1 cellular context compared by ENCODE assay signal in the genomic region with DNA sequence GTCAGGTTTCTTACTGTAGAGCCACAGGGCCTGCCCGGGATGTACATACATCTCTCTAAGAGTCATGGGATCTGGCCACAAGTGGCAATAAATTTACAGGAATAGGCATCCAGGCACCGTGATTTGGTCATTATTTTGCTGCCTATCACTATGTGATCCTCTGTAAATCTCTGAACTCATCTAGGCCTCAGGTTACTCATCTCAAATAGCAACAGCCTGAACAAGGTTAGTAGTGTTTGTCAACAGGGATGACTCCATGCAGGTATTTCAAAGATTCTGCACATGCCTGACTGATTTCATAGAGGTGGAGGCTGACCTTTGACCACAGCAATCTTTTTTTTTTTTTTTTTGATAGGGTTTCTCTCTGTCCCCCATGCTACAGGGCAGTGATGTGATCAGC.
TF ChIP-seq lines count a peak whose summit lies in the region.

No MANE protein-coding gene starts in this region.

TF ChIP-seq in HepG2, 621 proteins besides CTCF, POLR2A, EP300 and RAD21 (continued from another document):
- TF ChIP-seq, protein P1, sequence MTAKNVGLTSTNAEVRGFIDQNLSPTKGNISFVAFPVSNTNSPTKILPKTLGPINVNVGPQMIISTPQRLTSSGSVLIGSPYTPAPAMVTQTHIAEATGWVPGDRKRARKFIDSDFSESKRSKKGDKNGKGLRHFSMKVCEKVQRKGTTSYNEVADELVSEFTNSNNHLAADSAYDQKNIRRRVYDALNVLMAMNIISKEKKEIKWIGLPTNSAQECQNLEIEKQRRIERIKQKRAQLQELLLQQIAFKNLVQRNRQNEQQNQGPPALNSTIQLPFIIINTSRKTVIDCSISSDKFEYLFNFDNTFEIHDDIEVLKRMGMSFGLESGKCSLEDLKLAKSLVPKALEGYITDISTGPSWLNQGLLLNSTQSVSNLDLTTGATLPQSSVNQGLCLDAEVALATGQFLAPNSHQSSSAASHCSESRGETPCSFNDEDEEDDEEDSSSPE (CRISPR knock-in tag; IDR thresholded peaks at IDR 0.05) = no peak
- TF ChIP-seq ZBTB1 (CRISPR knock-in tag; IDR thresholded peaks at IDR 0.05; ENCODE audit: borderline replicate concordance) (no peak), IKZF4 (CRISPR knock-in tag; IDR thresholded peaks at IDR 0.05; ENCODE audit: borderline replicate concordance, low read depth, not compliant biosample characterization) (no peak), RARA (CRISPR knock-in tag; IDR thresholded peaks at IDR 0.05) (peak; percentile 54), XRCC5 (optimal IDR thresholded peaks at IDR 0.05; ENCODE audit: low read length) (no peak), ZNF331 (CRISPR knock-in tag; IDR thresholded peaks at IDR 0.05) (no peak)
TF ChIP-seq in HepG2: peak in this region for 52.
